ENCODE assay signal across 11 cellular contexts in the genomic region with DNA sequence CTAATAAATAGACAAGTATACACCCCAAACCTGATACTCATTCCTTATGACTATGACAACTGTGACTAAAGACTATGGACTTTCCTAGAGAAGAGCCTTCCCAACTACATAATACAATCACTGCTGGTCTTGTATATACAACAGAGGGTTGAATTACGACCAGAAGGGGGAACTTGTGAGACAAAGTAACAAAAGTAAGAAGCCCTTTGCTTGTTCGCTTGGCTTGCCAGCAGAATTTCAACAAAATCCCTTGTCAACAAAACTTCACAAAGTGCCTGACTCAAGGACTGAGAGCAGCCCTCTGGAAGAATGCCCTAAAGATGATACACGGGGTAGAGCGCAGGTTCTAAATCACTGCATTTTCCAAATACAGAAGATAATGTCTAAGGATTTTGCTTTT.
A peak's percentile ranks its signal among the peaks of the same experiment; 100 is the strongest.
DNase-seq lines count a peak whose midpoint lies in the region; ATAC-seq and TF ChIP-seq lines count a peak whose summit lies in the region.
"Had no signal": no experiment of that assay in that cellular context is flagged by ENCODE, and none has a peak within 500 bp of the region (broad histone marks: within the 10 kb centered on the region; RNA-seq: fewer than 3 reads in every experiment).

No MANE protein-coding gene starts in this region.

- DNase-seq in NCI-H510A treated with DMSO at 0.1 percent for 48 hours (lab: John Stamatoyannopoulos, UW) (peak; percentile 7), NCI-H510A (lab: John Stamatoyannopoulos, UW) (no peak), NCI-H748 (lab: John Stamatoyannopoulos, UW; ENCODE audit: unreplicated experiment) (peak; percentile 48), epithelial cell of esophagus (ENCODE audit: low read depth) (peak; percentile 53), retinal pigment epithelial cell (ENCODE audit: low read depth) (no peak), GM13977 (ENCODE audit: low spot score) (no peak)
- DNase-seq in stimulated activated CD4-positive, alpha-beta T cell treated with anti-CD3 and anti-CD28 coated beads, Interleukin-15, amount 100 ng/mL, for 24 hours, result no peak
- DNase-seq: NCI-H2029 treated with DMSO at 0.1 percent for 48 hours, psoas muscle had no signal

- in situ Hi-C loops in GM13977 (cut with MboI; ENCODE audit: low pct_unique_long_range_greater_than_20kb, low sequenced_read_pairs, unreplicated experiment), result no loop called here

- H3K4me3 ChIP-seq in epithelial cell of esophagus (ENCODE audit: low read length) (no peak overlapping the region), retinal pigment epithelial cell (ENCODE audit: low read length) (no peak overlapping the region)
- H3K4me3 ChIP-seq: A549, psoas muscle had no signal

- ATAC-seq in GM21717 (IDR thresholded peaks at IDR 0.05; ENCODE audit: unreplicated experiment), result no peak
- ATAC-seq: A549, psoas muscle had no signal

- peak; percentile 12 for TF ChIP-seq CTCF in epithelial cell of esophagus (IDR thresholded peaks at IDR 0.05; ENCODE audit: insufficient read depth, low read depth, low read length, missing control alignments)
- peak; percentile 58 for TF ChIP-seq CTCF in retinal pigment epithelial cell (conservative IDR thresholded peaks at IDR 0.05; ENCODE audit: low read depth, low read length)
- no peak for TF ChIP-seq CTCF in GM13977 (IDR thresholded peaks at IDR 0.05; ENCODE audit: extremely low read depth, insufficient read depth, missing control alignments)

Comparison
In these comparisons a context has a peak if more than half of its experiments do, and no peak if none do; other contexts are left out.
1. DNase-seq: peak in NCI-H510A treated with DMSO at 0.1 percent for 48 hours (single experiment), NCI-H748 (single experiment) and epithelial cell of esophagus (single experiment); none in NCI-H510A (single experiment), retinal pigment epithelial cell (single experiment), GM13977 (single experiment) and stimulated activated CD4-positive, alpha-beta T cell treated with anti-CD3 and anti-CD28 coated beads, Interleukin-15, amount 100 ng/mL, for 24 hours (single experiment).